Comparison of ENCODE assay signal across 13 cellular contexts in the genomic region with DNA sequence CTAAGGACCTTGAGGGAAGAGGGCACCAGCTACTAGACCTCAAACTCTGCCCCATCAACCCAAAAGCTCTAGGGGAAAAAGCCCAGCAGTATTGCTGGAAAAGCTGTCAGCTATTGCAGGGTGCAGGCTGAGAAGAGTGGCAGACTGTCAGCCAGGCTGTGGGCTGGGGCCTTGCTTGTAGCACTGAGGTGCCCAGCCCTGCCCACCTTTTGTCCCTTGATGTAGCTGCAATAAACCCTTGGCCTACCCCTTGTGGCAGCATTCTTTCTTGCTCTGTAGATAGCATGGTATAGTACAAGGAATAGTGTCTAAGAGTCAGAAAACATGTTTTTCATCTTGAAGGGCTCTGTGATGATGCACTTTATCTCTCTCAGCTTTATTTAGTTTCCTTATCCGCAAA. TPM values are rescaled to one million over a fixed set of nuclear protein-coding genes. Genes with fewer than 3 reads are reported as not detected.
DNase-seq lines count a peak whose midpoint lies in the region; ATAC-seq and TF ChIP-seq lines count a peak whose summit lies in the region.
"Had no signal": no experiment of that assay in that cellular context is flagged by ENCODE, and none has a peak within 500 bp of the region (broad histone marks: within the 10 kb centered on the region; RNA-seq: fewer than 3 reads in every experiment).

No MANE protein-coding gene starts in this region.

- no peaks in the 10 kb centered on the region for H3K9me3 Mint-ChIP-seq in activated naive CD8-positive, alpha-beta T cell (ENCODE audit: low read depth)
- peaks cover 3% of the 10 kb centered on the region for H3K9me3 Mint-ChIP-seq in activated naive CD8-positive, alpha-beta T cell treated with anti-CD3 and anti-CD28 coated beads for 36 hours
- no peaks in the 10 kb centered on the region for H3K9me3 Mint-ChIP-seq in activated naive CD8-positive, alpha-beta T cell treated with anti-CD3 and anti-CD28 coated beads, Interleukin-2, amount 50 U/mL, for 24 hours
- H3K9me3 Mint-ChIP-seq in stimulated activated memory B cell treated with anti-CD40 and anti-IgM and Interleukin-4, amounts not matched to agents 10 μg/mL and 1 μg/mL and 100 μg/mL, for 72 hours, result no peaks in the 10 kb centered on the region

- H3K36me3 Mint-ChIP-seq in activated naive CD8-positive, alpha-beta T cell, result peaks cover 15% of the 10 kb centered on the region
- H3K36me3 Mint-ChIP-seq in activated naive CD8-positive, alpha-beta T cell treated with anti-CD3 and anti-CD28 coated beads for 36 hours, result peaks cover 31% of the 10 kb centered on the region
- H3K36me3 Mint-ChIP-seq in activated naive CD8-positive, alpha-beta T cell treated with anti-CD3 and anti-CD28 coated beads, Interleukin-2, amount 50 U/mL, for 24 hours (ENCODE audit: low read depth), result peaks cover 14% of the 10 kb centered on the region
- H3K36me3 Mint-ChIP-seq in stimulated activated memory B cell treated with anti-CD40 and anti-IgM and Interleukin-4, amounts not matched to agents 10 μg/mL and 1 μg/mL and 100 μg/mL, for 72 hours, result peaks cover 21% of the 10 kb centered on the region

- peak overlapping the region; percentile 85 for H3K27ac Mint-ChIP-seq in activated naive CD8-positive, alpha-beta T cell
- H3K27ac Mint-ChIP-seq in activated naive CD8-positive, alpha-beta T cell treated with anti-CD3 and anti-CD28 coated beads for 36 hours, result no peak overlapping the region
- peak overlapping the region; percentile 14 for H3K27ac Mint-ChIP-seq in activated naive CD8-positive, alpha-beta T cell treated with anti-CD3 and anti-CD28 coated beads, Interleukin-2, amount 50 U/mL, for 24 hours
- no peak overlapping the region for H3K27ac Mint-ChIP-seq in stimulated activated memory B cell treated with anti-CD40 and anti-IgM and Interleukin-4, amounts not matched to agents 10 μg/mL and 1 μg/mL and 100 μg/mL, for 72 hours

- no peak for TF ChIP-seq CTCF in breast epithelium (IDR thresholded peaks at IDR 0.05)

- DNase-seq in activated naive CD8-positive, alpha-beta T cell treated with anti-CD3 and anti-CD28 coated beads for 36 hours, result no peak
- DNase-seq in T-helper 1 cell (peak in 4 of 5 donors; percentile 21 to 43 (median 26)), breast epithelium (ENCODE audit: low spot score in 2 of 2) (no peak)
- DNase-seq in activated naive CD8-positive, alpha-beta T cell treated with anti-CD3 and anti-CD28 coated beads, Interleukin-2, amount 50 U/mL, for 24 hours, result no peak
- DNase-seq: head of caudate nucleus, NCI-H2029, NCI-H510A treated with DMSO at 0.1 percent for 48 hours, Right ventricle myocardium superior had no signal

- no peak overlapping the region for H3K4me3 ChIP-seq in breast epithelium
- H3K4me3 ChIP-seq: thoracic aorta had no signal

- no peaks in the 10 kb centered on the region for H3K27me3 ChIP-seq in breast epithelium

- no peak overlapping the region for H3K4me3 Mint-ChIP-seq in activated naive CD8-positive, alpha-beta T cell
- H3K4me3 Mint-ChIP-seq in activated naive CD8-positive, alpha-beta T cell treated with anti-CD3 and anti-CD28 coated beads for 36 hours, result no peak overlapping the region
- no peak overlapping the region for H3K4me3 Mint-ChIP-seq in activated naive CD8-positive, alpha-beta T cell treated with anti-CD3 and anti-CD28 coated beads, Interleukin-2, amount 50 U/mL, for 24 hours
- H3K4me3 Mint-ChIP-seq in stimulated activated memory B cell treated with anti-CD40 and anti-IgM and Interleukin-4, amounts not matched to agents 10 μg/mL and 1 μg/mL and 100 μg/mL, for 72 hours, result no peak overlapping the region
- H3K4me3 Mint-ChIP-seq: T-helper 1 cell treated with Interleukin-12 subunit alpha and Interleukin-12 subunit beta and Interleukin-4 antibody, amounts not matched to agents 30 μg/mL and 1 μg/mL, for 36 hours had no signal

- peaks cover 88% of the 10 kb centered on the region for H3K4me1 Mint-ChIP-seq in activated naive CD8-positive, alpha-beta T cell (ENCODE audit: low read depth)
- H3K4me1 Mint-ChIP-seq in activated naive CD8-positive, alpha-beta T cell treated with anti-CD3 and anti-CD28 coated beads for 36 hours, result peaks cover 82% of the 10 kb centered on the region
- H3K4me1 Mint-ChIP-seq in activated naive CD8-positive, alpha-beta T cell treated with anti-CD3 and anti-CD28 coated beads, Interleukin-2, amount 50 U/mL, for 24 hours, result peaks cover 83% of the 10 kb centered on the region
- peaks cover 42% of the 10 kb centered on the region for H3K4me1 Mint-ChIP-seq in stimulated activated memory B cell treated with anti-CD40 and anti-IgM and Interleukin-4, amounts not matched to agents 10 μg/mL and 1 μg/mL and 100 μg/mL, for 72 hours

- intact Hi-C loops in breast epithelium (cut with DNase I; ENCODE audit: low total_unique reads), result no loop called here

- H3K27me3 Mint-ChIP-seq in activated naive CD8-positive, alpha-beta T cell, result no peaks in the 10 kb centered on the region
- H3K27me3 Mint-ChIP-seq in activated naive CD8-positive, alpha-beta T cell treated with anti-CD3 and anti-CD28 coated beads for 36 hours, result no peaks in the 10 kb centered on the region
- no peaks in the 10 kb centered on the region for H3K27me3 Mint-ChIP-seq in activated naive CD8-positive, alpha-beta T cell treated with anti-CD3 and anti-CD28 coated beads, Interleukin-2, amount 50 U/mL, for 24 hours
- no peaks in the 10 kb centered on the region for H3K27me3 Mint-ChIP-seq in stimulated activated memory B cell treated with anti-CD40 and anti-IgM and Interleukin-4, amounts not matched to agents 10 μg/mL and 1 μg/mL and 100 μg/mL, for 72 hours

- H3K27ac ChIP-seq in breast epithelium, result no peak overlapping the region
- H3K27ac ChIP-seq: thoracic aorta had no signal

- H3K9me3 ChIP-seq in breast epithelium, result no peaks in the 10 kb centered on the region
- H3K9me3 ChIP-seq: thoracic aorta had no signal

- no peak for TF ChIP-seq POLR2A in breast epithelium (IDR thresholded peaks at IDR 0.05)

- no peaks in the 10 kb centered on the region for H3K36me3 ChIP-seq in breast epithelium
- H3K36me3 ChIP-seq: thoracic aorta had no signal

- ATAC-seq in activated naive CD8-positive, alpha-beta T cell treated with anti-CD3 and anti-CD28 coated beads, Interleukin-2, amount 50 U/mL, for 24 hours, result peak; percentile 47
- ATAC-seq in stimulated activated memory B cell treated with anti-CD40 and anti-IgM and Interleukin-4, amounts not matched to agents 10 μg/mL and 1 μg/mL and 100 μg/mL, for 72 hours, result peak; percentile 41
- no peak for ATAC-seq in HG03135 (IDR thresholded peaks at IDR 0.05; ENCODE audit: unreplicated experiment)

- no peaks in the 10 kb centered on the region for H3K4me1 ChIP-seq in breast epithelium

RNA-seq across cellular contexts. Expression of a gene that starts 39.4 kb away (rescaled TPM):
- total RNA-seq in activated naive CD8-positive, alpha-beta T cell treated with anti-CD3 and anti-CD28 coated beads for 36 hours, result 10 to 100 TPM in 1 of 2 experiments, 1 to 10 TPM in 1; 9.5 to 11.2 TPM
- 10 to 100 TPM; 16.5 to 49.3 (median 33.1) TPM for total RNA-seq in breast epithelium

Comparison
In these comparisons a context has a peak if more than half of its experiments do, and no peak if none do; other contexts are left out.
1. H3K27ac Mint-ChIP-seq: peak in activated naive CD8-positive, alpha-beta T cell (single experiment) and activated naive CD8-positive, alpha-beta T cell treated with anti-CD3 and anti-CD28 coated beads, Interleukin-2, amount 50 U/mL, for 24 hours (single experiment); none in activated naive CD8-positive, alpha-beta T cell treated with anti-CD3 and anti-CD28 coated beads for 36 hours (single experiment) and stimulated activated memory B cell treated with anti-CD40 and anti-IgM and Interleukin-4, amounts not matched to agents 10 μg/mL and 1 μg/mL and 100 μg/mL, for 72 hours (single experiment).
2. DNase-seq: peak in T-helper 1 cell (4 of 5); none in activated naive CD8-positive, alpha-beta T cell treated with anti-CD3 and anti-CD28 coated beads for 36 hours (single experiment), activated naive CD8-positive, alpha-beta T cell treated with anti-CD3 and anti-CD28 coated beads, Interleukin-2, amount 50 U/mL, for 24 hours (single experiment) and breast epithelium (0 of 2).